1 cellular context compared by ENCODE assay signal in the genomic region with DNA sequence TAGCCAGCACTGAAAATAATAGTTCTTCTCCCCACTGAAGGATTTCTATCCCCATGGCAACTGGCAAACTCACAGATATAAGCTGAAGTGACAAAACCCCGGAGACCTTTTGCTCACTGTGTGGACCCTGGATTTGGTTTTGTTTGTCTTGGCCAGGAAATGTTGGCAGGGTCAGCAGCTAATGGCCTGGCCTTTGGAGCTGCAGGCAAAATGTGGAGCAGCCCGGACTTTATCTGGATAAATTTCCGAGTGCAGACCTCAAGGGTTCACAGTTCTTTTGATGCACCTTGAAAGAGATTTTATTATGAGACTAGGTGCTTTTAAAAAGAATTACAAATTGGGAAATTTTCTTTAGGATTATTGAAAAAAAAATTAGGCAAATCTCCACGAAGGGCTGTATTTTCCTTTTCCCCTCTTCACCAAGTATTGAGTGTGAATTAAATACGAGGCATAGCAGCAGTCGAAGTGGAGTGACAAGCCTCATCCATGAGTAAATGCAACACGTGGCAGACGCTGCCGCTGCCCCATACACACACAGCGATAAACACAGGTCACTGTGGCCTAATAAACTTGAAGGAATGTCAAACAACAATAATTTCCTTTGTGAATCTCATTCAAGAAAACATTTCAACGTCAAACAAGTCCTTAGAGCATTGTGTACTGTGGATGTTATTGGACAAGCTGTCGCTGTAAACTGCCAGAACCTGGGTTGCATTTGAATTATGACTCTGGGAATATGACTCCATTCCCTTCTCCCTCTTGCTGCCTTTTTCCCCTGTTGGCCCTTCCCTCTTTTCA.
TF ChIP-seq lines count a peak whose summit lies in the region.

No MANE protein-coding gene starts in this region.

TF ChIP-seq in liver, 16 proteins besides CTCF, POLR2A, EP300 and RAD21 (continued from another document):
- TF ChIP-seq, protein P1, sequence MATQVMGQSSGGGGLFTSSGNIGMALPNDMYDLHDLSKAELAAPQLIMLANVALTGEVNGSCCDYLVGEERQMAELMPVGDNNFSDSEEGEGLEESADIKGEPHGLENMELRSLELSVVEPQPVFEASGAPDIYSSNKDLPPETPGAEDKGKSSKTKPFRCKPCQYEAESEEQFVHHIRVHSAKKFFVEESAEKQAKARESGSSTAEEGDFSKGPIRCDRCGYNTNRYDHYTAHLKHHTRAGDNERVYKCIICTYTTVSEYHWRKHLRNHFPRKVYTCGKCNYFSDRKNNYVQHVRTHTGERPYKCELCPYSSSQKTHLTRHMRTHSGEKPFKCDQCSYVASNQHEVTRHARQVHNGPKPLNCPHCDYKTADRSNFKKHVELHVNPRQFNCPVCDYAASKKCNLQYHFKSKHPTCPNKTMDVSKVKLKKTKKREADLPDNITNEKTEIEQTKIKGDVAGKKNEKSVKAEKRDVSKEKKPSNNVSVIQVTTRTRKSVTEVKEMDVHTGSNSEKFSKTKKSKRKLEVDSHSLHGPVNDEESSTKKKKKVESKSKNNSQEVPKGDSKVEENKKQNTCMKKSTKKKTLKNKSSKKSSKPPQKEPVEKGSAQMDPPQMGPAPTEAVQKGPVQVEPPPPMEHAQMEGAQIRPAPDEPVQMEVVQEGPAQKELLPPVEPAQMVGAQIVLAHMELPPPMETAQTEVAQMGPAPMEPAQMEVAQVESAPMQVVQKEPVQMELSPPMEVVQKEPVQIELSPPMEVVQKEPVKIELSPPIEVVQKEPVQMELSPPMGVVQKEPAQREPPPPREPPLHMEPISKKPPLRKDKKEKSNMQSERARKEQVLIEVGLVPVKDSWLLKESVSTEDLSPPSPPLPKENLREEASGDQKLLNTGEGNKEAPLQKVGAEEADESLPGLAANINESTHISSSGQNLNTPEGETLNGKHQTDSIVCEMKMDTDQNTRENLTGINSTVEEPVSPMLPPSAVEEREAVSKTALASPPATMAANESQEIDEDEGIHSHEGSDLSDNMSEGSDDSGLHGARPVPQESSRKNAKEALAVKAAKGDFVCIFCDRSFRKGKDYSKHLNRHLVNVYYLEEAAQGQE (IDR thresholded peaks at IDR 0.05): peak; percentile 73
- TF ChIP-seq NR2F2 (IDR thresholded peaks at IDR 0.05) (peak; percentile 98), YY1 (IDR thresholded peaks at IDR 0.05) (peak; percentile 88), GABPA (IDR thresholded peaks at IDR 0.05 in 1 of 2, conservative IDR thresholded peaks at IDR 0.05 in 1 of 2) (peak in 1 of 2 donors; percentile 50), JUND (IDR thresholded peaks at IDR 0.05) (peak in 1 of 2 donors; percentile 74), RXRA (IDR thresholded peaks at IDR 0.05) (peak; percentile 89 to 92), HNF4A (conservative IDR thresholded peaks at IDR 0.05) (peak; percentile 92 to 99)
